In the genomic region with DNA sequence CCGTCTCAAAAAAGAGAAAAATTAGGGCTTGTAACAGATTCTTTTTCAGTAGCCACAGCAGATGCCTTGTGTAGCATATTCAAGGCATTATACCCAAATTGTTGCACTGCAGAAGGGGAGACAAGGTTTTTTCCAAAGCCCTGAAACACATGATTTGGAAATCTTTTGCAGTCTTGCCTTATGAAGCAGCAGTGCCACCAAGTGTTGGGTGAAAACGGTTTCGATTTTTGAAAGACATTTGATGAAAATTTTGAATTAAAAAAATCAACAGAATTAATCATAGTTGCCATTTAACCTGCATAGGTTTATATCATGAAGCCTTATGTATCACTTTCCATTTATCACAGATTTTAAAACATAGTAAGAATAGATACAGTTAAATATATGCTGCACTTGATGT, we compare ENCODE assay signal across 12 cellular contexts.
DNase-seq lines count a peak whose midpoint lies in the region; ATAC-seq and TF ChIP-seq lines count a peak whose summit lies in the region.
"Had no signal": no experiment of that assay in that cellular context is flagged by ENCODE, and none has a peak within 500 bp of the region (broad histone marks: within the 10 kb centered on the region; RNA-seq: fewer than 3 reads in every experiment).

No MANE protein-coding gene starts in this region.

- TF ChIP-seq CTCF in SK-N-SH (IDR thresholded peaks at IDR 0.05) (0 out of 2 replicates have a peak, but pooled peaks have one; percentile 15), foreskin keratinocyte (conservative IDR thresholded peaks at IDR 0.05) (peak; percentile 60), upper lobe of right lung (IDR thresholded peaks at IDR 0.05) (peak; percentile 29), Calu3 (IDR thresholded peaks at IDR 0.05; ENCODE audit: unreplicated experiment) (no peak)

- TF ChIP-seq EP300 in SK-N-SH (IDR thresholded peaks at IDR 0.05; ENCODE audit: borderline replicate concordance in 1 of 2, low read depth in 1 of 2, low read length in 1 of 2), result no peak

- H3K27me3 ChIP-seq in SK-N-SH (ENCODE audit: insufficient read depth), result no peaks in the 10 kb centered on the region
- H3K27me3 ChIP-seq in foreskin keratinocyte, result peaks cover 2% of the 10 kb centered on the region
- H3K27me3 ChIP-seq in upper lobe of right lung, result no peaks in the 10 kb centered on the region
- no peaks in the 10 kb centered on the region for H3K27me3 ChIP-seq in CD4-positive, alpha-beta memory T cell (ENCODE audit: insufficient read depth, low read length)
- H3K27me3 ChIP-seq: BLaER1 treated with 17β-estradiol and CSF1 and Interleukin-3, amounts not matched to agents 10 nM and 100 nM; uterus had no signal

- H3K4me3 Mint-ChIP-seq in Calu3 (ENCODE audit: low read depth, unreplicated experiment), result no peak overlapping the region
- no peak overlapping the region for H3K4me3 Mint-ChIP-seq in CD4-positive, alpha-beta memory T cell

- no peak overlapping the region for H3K9ac ChIP-seq in SK-N-SH
- H3K9ac ChIP-seq: BLaER1 treated with 17β-estradiol and CSF1 and Interleukin-3, amounts not matched to agents 10 nM and 100 nM had no signal

- peaks cover 16% of the 10 kb centered on the region for H3K9me3 Mint-ChIP-seq in Calu3 (ENCODE audit: low read depth, unreplicated experiment)
- peaks cover 5 to 24% (median 10%) of the 10 kb centered on the region in 8 donors for H3K9me3 Mint-ChIP-seq in CD4-positive, alpha-beta memory T cell

- no peak overlapping the region for H3K4me2 ChIP-seq in SK-N-SH
- H3K4me2 ChIP-seq: BLaER1 treated with 17β-estradiol and CSF1 and Interleukin-3, amounts not matched to agents 10 nM and 100 nM had no signal

- intact Hi-C loops in upper lobe of right lung (cut with DNase I), result no loop called here
- intact Hi-C loops in Calu3 (cut with micrococcal nuclease; ENCODE audit: unreplicated experiment), result no loop called here
- intact Hi-C loops in CD4-positive, alpha-beta memory T cell (cut with micrococcal nuclease), result no loop called here

- no peak overlapping the region for H3K27ac Mint-ChIP-seq in Calu3 (ENCODE audit: unreplicated experiment)
- H3K27ac Mint-ChIP-seq in CD4-positive, alpha-beta memory T cell, result no peak overlapping the region

- no TSS peak for BruUV-seq in Calu3 (replicated peaks; lab: Mats Ljungman, UMichigan)

- CTCF ChIA-PET in SK-N-SH (lab: Yijun Ruan, JAX), result interaction anchor here (0.7 kb wide), 1 partner anchor 898 kb away, joined by 3 read pairs; no protein-coding TSS in a partner anchor
- CTCF ChIA-PET in Calu3 (lab: Charles Lee), result no interaction called here
- CTCF ChIA-PET in CD4-positive, alpha-beta memory T cell (lab: Charles Lee; ENCODE audit: partially characterized antibody), result no interaction called here

- H3K27me3 Mint-ChIP-seq in Calu3 (ENCODE audit: unreplicated experiment), result no peaks in the 10 kb centered on the region
- no peaks in the 10 kb centered on the region for H3K27me3 Mint-ChIP-seq in CD4-positive, alpha-beta memory T cell

- no peak overlapping the region for H3K27ac ChIP-seq in SK-N-SH (ENCODE audit: low read depth in 2 of 2, low read length in 1 of 2)
- no peak overlapping the region for H3K27ac ChIP-seq in foreskin keratinocyte
- no peak overlapping the region for H3K27ac ChIP-seq in upper lobe of right lung
- no peak overlapping the region for H3K27ac ChIP-seq in CD4-positive, alpha-beta memory T cell (ENCODE audit: low read depth, low read length)
- H3K27ac ChIP-seq: BLaER1 treated with 17β-estradiol and CSF1 and Interleukin-3, amounts not matched to agents 10 nM and 100 nM; uterus had no signal

- H3K4me1 ChIP-seq in SK-N-SH (ENCODE audit: control insufficient read depth in 1 of 2, insufficient read depth in 2 of 2, low read depth in 1 of 2, low read length in 1 of 2) (no peaks in the 10 kb centered on the region), foreskin keratinocyte (no peaks in the 10 kb centered on the region), upper lobe of right lung (no peaks in the 10 kb centered on the region)
- no peaks in the 10 kb centered on the region for H3K4me1 ChIP-seq in CD4-positive, alpha-beta memory T cell (ENCODE audit: insufficient read depth, low read length)
- H3K4me1 ChIP-seq: BLaER1 treated with 17β-estradiol and CSF1 and Interleukin-3, amounts not matched to agents 10 nM and 100 nM; uterus had no signal

- H3K36me3 ChIP-seq in SK-N-SH (replicated peaks in 1 of 2; ENCODE audit: control insufficient read depth in 1 of 2, insufficient read depth in 2 of 2, low read length in 1 of 2), result no peaks in the 10 kb centered on the region
- no peaks in the 10 kb centered on the region for H3K36me3 ChIP-seq in upper lobe of right lung
- no peaks in the 10 kb centered on the region for H3K36me3 ChIP-seq in CD4-positive, alpha-beta memory T cell (ENCODE audit: insufficient read depth, low read length)
- H3K36me3 ChIP-seq: BLaER1 treated with 17β-estradiol and CSF1 and Interleukin-3, amounts not matched to agents 10 nM and 100 nM; uterus had no signal

- no peaks in the 10 kb centered on the region for H3K36me3 Mint-ChIP-seq in Calu3 (ENCODE audit: insufficient read depth, unreplicated experiment)
- H3K36me3 Mint-ChIP-seq in CD4-positive, alpha-beta memory T cell, result no peaks in the 10 kb centered on the region

- 26% methylated on average over 3 of the region's 3 CpGs for WGBS in SK-N-SH (ENCODE audit: low lambda C conversion rate)

- H3K79me2 ChIP-seq in SK-N-SH (ENCODE audit: insufficient read depth), result no peaks in the 10 kb centered on the region

- no peaks in the 10 kb centered on the region for H4K20me1 ChIP-seq in SK-N-SH (ENCODE audit: insufficient read depth)
- H4K20me1 ChIP-seq: BLaER1 treated with 17β-estradiol and CSF1 and Interleukin-3, amounts not matched to agents 10 nM and 100 nM had no signal

- H3K9me3 ChIP-seq in SK-N-SH (no peaks in the 10 kb centered on the region), upper lobe of right lung (no peaks in the 10 kb centered on the region)
- no peaks in the 10 kb centered on the region for H3K9me3 ChIP-seq in CD4-positive, alpha-beta memory T cell (ENCODE audit: control insufficient read depth in 1 of 2, low read length in 2 of 2)
- H3K9me3 ChIP-seq: BLaER1 treated with 17β-estradiol and CSF1 and Interleukin-3, amounts not matched to agents 10 nM and 100 nM; uterus had no signal

- POLR2A ChIA-PET in SK-N-SH (lab: Yijun Ruan, JAX), result no interaction called here
- POLR2A ChIA-PET in CD4-positive, alpha-beta memory T cell (lab: Charles Lee; ENCODE audit: partially characterized antibody), result no interaction called here

- no peaks in the 10 kb centered on the region for H3F3A ChIP-seq in SK-N-SH (replicated peaks; ENCODE audit: insufficient read depth)

- no peaks in the 10 kb centered on the region for H3K9me2 ChIP-seq in SK-N-SH

- TF ChIP-seq RAD21 in SK-N-SH (IDR thresholded peaks at IDR 0.05; ENCODE audit: low read length), result peak; percentile 28; the same call in 1 of the 2 replicates

- H3K4me3 ChIP-seq in SK-N-SH (ENCODE audit: low read depth in 2 of 2, low read length in 1 of 2) (no peak overlapping the region), upper lobe of right lung (no peak overlapping the region)
- no peak overlapping the region for H3K4me3 ChIP-seq in CD4-positive, alpha-beta memory T cell (ENCODE audit: low read length in 2 of 2)
- H3K4me3 ChIP-seq: BLaER1 treated with 17β-estradiol and CSF1 and Interleukin-3, amounts not matched to agents 10 nM and 100 nM; K562; uterus had no signal

- H3K4me1 Mint-ChIP-seq in Calu3 (ENCODE audit: low read depth, unreplicated experiment), result no peaks in the 10 kb centered on the region
- no peaks in the 10 kb centered on the region for H3K4me1 Mint-ChIP-seq in CD4-positive, alpha-beta memory T cell

- DNase-seq in SK-N-SH, result no peak
- DNase-seq in RKO (ENCODE audit: low spot score), result peak; percentile 14
- DNase-seq in foreskin keratinocyte, result peak in 1 of 2 donors; percentile 13
- DNase-seq in upper lobe of right lung, result no peak
- DNase-seq in Calu3, result no peak
- DNase-seq in LoVo (ENCODE audit: low spot score), result no peak
- no peak for DNase-seq in CD4-positive, alpha-beta memory T cell
- DNase-seq: stimulated activated CD4-positive, alpha-beta T cell treated with anti-CD3 and anti-CD28 coated beads, Interleukin-4, amount 100 ng/mL, for 24 hours; uterus had no signal

- no peak for ATAC-seq in SK-N-SH treated with all-trans-retinoic acid at 6 μM for 48 hours
- no peak for ATAC-seq in foreskin keratinocyte
- no peak for ATAC-seq in upper lobe of right lung
- ATAC-seq: K562 had no signal

- H2AFZ ChIP-seq in SK-N-SH (ENCODE audit: low read depth), result no peak overlapping the region

TF ChIP-seq in SK-N-SH, 30 proteins besides CTCF, POLR2A, EP300 and RAD21 (continues in another document):
- TF ChIP-seq, protein P1, sequence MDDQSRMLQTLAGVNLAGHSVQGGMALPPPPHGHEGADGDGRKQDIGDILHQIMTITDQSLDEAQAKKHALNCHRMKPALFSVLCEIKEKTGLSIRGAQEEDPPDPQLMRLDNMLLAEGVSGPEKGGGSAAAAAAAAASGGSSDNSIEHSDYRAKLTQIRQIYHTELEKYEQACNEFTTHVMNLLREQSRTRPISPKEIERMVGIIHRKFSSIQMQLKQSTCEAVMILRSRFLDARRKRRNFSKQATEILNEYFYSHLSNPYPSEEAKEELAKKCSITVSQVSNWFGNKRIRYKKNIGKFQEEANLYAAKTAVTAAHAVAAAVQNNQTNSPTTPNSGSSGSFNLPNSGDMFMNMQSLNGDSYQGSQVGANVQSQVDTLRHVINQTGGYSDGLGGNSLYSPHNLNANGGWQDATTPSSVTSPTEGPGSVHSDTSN (IDR thresholded peaks at IDR 0.05), result no peak
- no peak for TF ChIP-seq TCF12 (IDR thresholded peaks at IDR 0.05)
- TF ChIP-seq CHD2 (IDR thresholded peaks at IDR 0.05; ENCODE audit: low read length, partially characterized antibody), result no peak

TF ChIP-seq in SK-N-SH treated with all-trans-retinoic acid at 6 μM for 48 hours, 23 proteins besides CTCF, POLR2A, EP300 and RAD21:
- TF ChIP-seq GLIS3 (CRISPR knock-in tag; IDR thresholded peaks at IDR 0.05), result no peak
- no peak for TF ChIP-seq ZNF8 (CRISPR knock-in tag; IDR thresholded peaks at IDR 0.05)
